ENCODE assay signal across 1 cellular context in genomic region chr13:95128045-95128643, GRCh38.
TF ChIP-seq lines count a peak whose summit lies in the region.

No MANE protein-coding gene starts in this region.

TF ChIP-seq in HepG2, 621 proteins besides CTCF, POLR2A, EP300 and RAD21 (continued from another document):
- TF ChIP-seq ZNF784 (CRISPR knock-in tag; IDR thresholded peaks at IDR 0.05; ENCODE audit: borderline replicate concordance): no peak
- TF ChIP-seq ZBTB3 (CRISPR knock-in tag; IDR thresholded peaks at IDR 0.05; ENCODE audit: borderline replicate concordance, low read depth): no peak
- no peak for TF ChIP-seq KDM2A (CRISPR knock-in tag; IDR thresholded peaks at IDR 0.05; ENCODE audit: borderline replicate concordance, low read depth)
- TF ChIP-seq, protein P1, sequence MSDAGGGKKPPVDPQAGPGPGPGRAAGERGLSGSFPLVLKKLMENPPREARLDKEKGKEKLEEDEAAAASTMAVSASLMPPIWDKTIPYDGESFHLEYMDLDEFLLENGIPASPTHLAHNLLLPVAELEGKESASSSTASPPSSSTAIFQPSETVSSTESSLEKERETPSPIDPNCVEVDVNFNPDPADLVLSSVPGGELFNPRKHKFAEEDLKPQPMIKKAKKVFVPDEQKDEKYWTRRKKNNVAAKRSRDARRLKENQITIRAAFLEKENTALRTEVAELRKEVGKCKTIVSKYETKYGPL (CRISPR knock-in tag; IDR thresholded peaks at IDR 0.05): no peak
- no peak for TF ChIP-seq GTF2F1 (IDR thresholded peaks at IDR 0.05; ENCODE audit: low read length)
- TF ChIP-seq FOXP4 (CRISPR knock-in tag; IDR thresholded peaks at IDR 0.05): no peak
- TF ChIP-seq ZNF709 (CRISPR knock-in tag; IDR thresholded peaks at IDR 0.05): no peak
- TF ChIP-seq ZMYM2 (CRISPR knock-in tag; IDR thresholded peaks at IDR 0.05): no peak
- TF ChIP-seq ZNF18 (CRISPR knock-in tag; IDR thresholded peaks at IDR 0.05; ENCODE audit: insufficient replicate concordance): no peak
- TF ChIP-seq SETDB1 (CRISPR knock-in tag; IDR thresholded peaks at IDR 0.05; ENCODE audit: borderline replicate concordance): no peak
- no peak for TF ChIP-seq RCOR2 (CRISPR knock-in tag; IDR thresholded peaks at IDR 0.05)
- TF ChIP-seq ZNF124 (CRISPR knock-in tag; IDR thresholded peaks at IDR 0.05): no peak
- no peak for TF ChIP-seq RFXANK (CRISPR knock-in tag; IDR thresholded peaks at IDR 0.05)
- no peak for TF ChIP-seq EHMT2 (IDR thresholded peaks at IDR 0.05; ENCODE audit: borderline replicate concordance, low read depth, low read length)
- no peak for TF ChIP-seq TOPORS (CRISPR knock-in tag; IDR thresholded peaks at IDR 0.05)
- no peak for TF ChIP-seq DMTF1 (CRISPR knock-in tag; IDR thresholded peaks at IDR 0.05)
- TF ChIP-seq RAD51 (IDR thresholded peaks at IDR 0.05; ENCODE audit: borderline replicate concordance): no peak
